In genomic region chr19:43554317-43554895, GRCh38 we compare ENCODE assay signal across 1 cellular context.
TF ChIP-seq lines count a peak whose summit lies in the region.

No MANE protein-coding gene starts in this region.

TF ChIP-seq in GM23338, 12 proteins besides CTCF, POLR2A, EP300 and RAD21 (continued from another document):
- TF ChIP-seq ZNF462 (CRISPR knock-in tag; IDR thresholded peaks at IDR 0.05) (no peak), REST (IDR thresholded peaks at IDR 0.05; ENCODE audit: unreplicated experiment) (no peak), EZH2phosphoT487 (IDR thresholded peaks at IDR 0.05; ENCODE audit: unreplicated experiment) (no peak)
